21 cellular contexts compared by ENCODE assay signal in the genomic region with DNA sequence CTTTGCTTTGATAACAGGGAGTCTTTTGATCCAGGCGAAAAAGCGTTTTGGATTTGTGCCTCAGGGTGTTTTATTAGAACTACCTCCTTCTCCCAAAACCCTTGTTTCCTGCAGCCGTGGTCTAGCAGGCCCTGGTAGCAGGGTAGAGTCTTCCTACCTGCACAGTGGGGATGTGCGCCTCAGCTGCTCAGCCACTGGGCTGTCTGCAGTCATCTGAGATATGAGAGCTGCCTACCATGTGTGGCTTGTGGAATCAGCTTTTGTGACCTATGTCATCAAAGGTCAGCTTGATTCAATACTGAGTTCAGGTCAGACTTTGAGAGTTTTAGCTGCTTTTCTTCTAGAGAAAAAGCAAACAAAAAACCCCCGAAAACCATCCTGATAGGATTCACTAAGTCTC.
DNase-seq lines count a peak whose midpoint lies in the region; ATAC-seq and TF ChIP-seq lines count a peak whose summit lies in the region.
"Had no signal": no experiment of that assay in that cellular context is flagged by ENCODE, and none has a peak within 500 bp of the region (broad histone marks: within the 10 kb centered on the region; RNA-seq: fewer than 3 reads in every experiment).

No MANE protein-coding gene starts in this region.

- H3K27ac ChIP-seq in MM.1S (ENCODE audit: low read length), result no peak overlapping the region
- H3K27ac ChIP-seq: A549 had no signal

- intact Hi-C loops in activated CD8-positive, alpha-beta T cell treated with anti-CD3 and anti-CD28 coated beads for 36 hours (cut with micrococcal nuclease), result loop anchor here (5.0 kb wide), 2 partner anchors 86 to 186 kb away; no protein-coding TSS in a partner anchor
- intact Hi-C loops in activated T-helper 2 cell treated with anti-CD3 and anti-CD28 coated beads, Interferon-gamma antibody, Interleukin-2, Interleukin-4, amounts not matched to agents 10 μg/mL and 5 μg/mL and 100 μg/mL, durations not matched to agents 14 hours and 24 hours and 36 hours (cut with micrococcal nuclease), result loop anchor here (2.0 to 5.0 kb wide), 2 partner anchors 87 to 276 kb away; no protein-coding TSS in a partner anchor

- no peaks in the 10 kb centered on the region for H3K9me3 Mint-ChIP-seq in activated CD8-positive, alpha-beta T cell treated with anti-CD3 and anti-CD28 coated beads for 36 hours
- no peaks in the 10 kb centered on the region for H3K9me3 Mint-ChIP-seq in activated CD8-positive, alpha-beta T cell treated with anti-CD3 and anti-CD28 coated beads, Interleukin-2, amount 10 ng/mL, durations not matched to agents 7 days and 5 days (ENCODE audit: insufficient read depth)
- no peaks in the 10 kb centered on the region for H3K9me3 Mint-ChIP-seq in activated T-helper 2 cell treated with anti-CD3 and anti-CD28 coated beads, Interferon-gamma antibody, Interleukin-2, Interleukin-4, amounts not matched to agents 10 μg/mL and 5 μg/mL and 100 μg/mL, durations not matched to agents 14 hours and 24 hours and 36 hours
- no peaks in the 10 kb centered on the region for H3K9me3 Mint-ChIP-seq in stimulated activated naive B cell treated with anti-CD40 and anti-IgM and Interleukin-4, amounts not matched to agents 10 μg/mL and 1 μg/mL and 100 μg/mL, for 72 hours
- H3K9me3 Mint-ChIP-seq in immature natural killer cell, result no peaks in the 10 kb centered on the region
- H3K9me3 Mint-ChIP-seq: CD14-positive monocyte had no signal

- no peaks in the 10 kb centered on the region for H3K36me3 ChIP-seq in MM.1S (replicated peaks; ENCODE audit: insufficient read depth, low read length)

- H3K27ac Mint-ChIP-seq in activated CD8-positive, alpha-beta T cell treated with anti-CD3 and anti-CD28 coated beads for 36 hours, result no peak overlapping the region
- H3K27ac Mint-ChIP-seq in activated CD8-positive, alpha-beta T cell treated with anti-CD3 and anti-CD28 coated beads, Interleukin-2, amount 10 ng/mL, durations not matched to agents 7 days and 5 days, result no peak overlapping the region
- H3K27ac Mint-ChIP-seq in activated T-helper 2 cell treated with anti-CD3 and anti-CD28 coated beads, Interferon-gamma antibody, Interleukin-2, Interleukin-4, amounts not matched to agents 10 μg/mL and 5 μg/mL and 100 μg/mL, durations not matched to agents 14 hours and 24 hours and 36 hours, result peak overlapping the region; percentile 92
- H3K27ac Mint-ChIP-seq in stimulated activated naive B cell treated with anti-CD40 and anti-IgM and Interleukin-4, amounts not matched to agents 10 μg/mL and 1 μg/mL and 100 μg/mL, for 72 hours, result no peak overlapping the region
- H3K27ac Mint-ChIP-seq in immature natural killer cell, result no peak overlapping the region
- H3K27ac Mint-ChIP-seq: B cell, CD14-positive monocyte had no signal

- H3K4me1 Mint-ChIP-seq in activated CD8-positive, alpha-beta T cell treated with anti-CD3 and anti-CD28 coated beads for 36 hours (ENCODE audit: low read depth), result peaks cover 40% of the 10 kb centered on the region
- H3K4me1 Mint-ChIP-seq in activated CD8-positive, alpha-beta T cell treated with anti-CD3 and anti-CD28 coated beads, Interleukin-2, amount 10 ng/mL, durations not matched to agents 7 days and 5 days (ENCODE audit: low read depth), result peaks cover 35% of the 10 kb centered on the region
- H3K4me1 Mint-ChIP-seq in activated T-helper 2 cell treated with anti-CD3 and anti-CD28 coated beads, Interferon-gamma antibody, Interleukin-2, Interleukin-4, amounts not matched to agents 10 μg/mL and 5 μg/mL and 100 μg/mL, durations not matched to agents 14 hours and 24 hours and 36 hours (ENCODE audit: low read depth), result peaks cover 58% of the 10 kb centered on the region
- peaks cover 10 to 22% of the 10 kb centered on the region in 2 donors for H3K4me1 Mint-ChIP-seq in stimulated activated naive B cell treated with anti-CD40 and anti-IgM and Interleukin-4, amounts not matched to agents 10 μg/mL and 1 μg/mL and 100 μg/mL, for 72 hours
- H3K4me1 Mint-ChIP-seq in immature natural killer cell, result peaks cover 1 to 11% of the 10 kb centered on the region in 2 donors

- peaks cover 31% of the 10 kb centered on the region for H3K4me1 ChIP-seq in MM.1S (ENCODE audit: low read length)
- H3K4me1 ChIP-seq: A549 had no signal

- peak; percentile 35 for DNase-seq in activated CD8-positive, alpha-beta T cell treated with anti-CD3 and anti-CD28 coated beads for 36 hours
- no peak for DNase-seq in activated CD8-positive, alpha-beta T cell treated with anti-CD3 and anti-CD28 coated beads, Interleukin-2, amount 10 ng/mL, durations not matched to agents 7 days and 5 days
- DNase-seq in MM.1S (no peak), inferior parietal cortex (ENCODE audit: extremely low spot score) (no peak), immature natural killer cell (no peak)
- no peak for DNase-seq in activated T-helper 2 cell treated with anti-CD3 and anti-CD28 coated beads, Interferon-gamma antibody, Interleukin-2, Interleukin-4, amounts not matched to agents 10 μg/mL and 5 μg/mL and 100 μg/mL, durations not matched to agents 14 hours and 24 hours and 36 hours (ENCODE audit: low spot score)
- no peak for DNase-seq in stimulated activated naive B cell treated with anti-CD40 and anti-IgM and Interleukin-4, amounts not matched to agents 10 μg/mL and 1 μg/mL and 100 μg/mL, for 72 hours
- DNase-seq: GOT3, HCEC 1CT, KG1, NCI-H1105, NCI-H146, NCI-H2029 treated with DMSO at 0.1 percent for 48 hours, NCI-H2171, NCI-H345, NCI-H524, OCI-M1 had no signal

- no peaks in the 10 kb centered on the region for H3K9me2 ChIP-seq in MM.1S (replicated peaks; ENCODE audit: insufficient read depth, low read length)

- H3F3A ChIP-seq in MM.1S (ENCODE audit: insufficient read depth, low read length), result peaks cover 4% of the 10 kb centered on the region; the same call in 1 of the 2 replicates

- ATAC-seq in activated CD8-positive, alpha-beta T cell treated with anti-CD3 and anti-CD28 coated beads for 36 hours, result peak; percentile 78
- no peak for ATAC-seq in activated CD8-positive, alpha-beta T cell treated with anti-CD3 and anti-CD28 coated beads, Interleukin-2, amount 10 ng/mL, durations not matched to agents 7 days and 5 days
- ATAC-seq in stimulated activated naive B cell treated with anti-CD40 and anti-IgM and Interleukin-4, amounts not matched to agents 10 μg/mL and 1 μg/mL and 100 μg/mL, for 72 hours (replicated peaks), result peak; percentile 64 to 68
- ATAC-seq: A549, Right ventricle myocardium inferior had no signal

- H3K4me3 Mint-ChIP-seq in activated CD8-positive, alpha-beta T cell treated with anti-CD3 and anti-CD28 coated beads for 36 hours, result no peak overlapping the region
- H3K4me3 Mint-ChIP-seq in activated CD8-positive, alpha-beta T cell treated with anti-CD3 and anti-CD28 coated beads, Interleukin-2, amount 10 ng/mL, durations not matched to agents 7 days and 5 days, result no peak overlapping the region
- H3K4me3 Mint-ChIP-seq in activated T-helper 2 cell treated with anti-CD3 and anti-CD28 coated beads, Interferon-gamma antibody, Interleukin-2, Interleukin-4, amounts not matched to agents 10 μg/mL and 5 μg/mL and 100 μg/mL, durations not matched to agents 14 hours and 24 hours and 36 hours (ENCODE audit: low read depth), result no peak overlapping the region
- H3K4me3 Mint-ChIP-seq in stimulated activated naive B cell treated with anti-CD40 and anti-IgM and Interleukin-4, amounts not matched to agents 10 μg/mL and 1 μg/mL and 100 μg/mL, for 72 hours, result no peak overlapping the region
- H3K4me3 Mint-ChIP-seq in immature natural killer cell, result no peak overlapping the region
- H3K4me3 Mint-ChIP-seq: B cell, CD14-positive monocyte had no signal

- no peaks in the 10 kb centered on the region for H3K9me3 ChIP-seq in MM.1S (replicated peaks; ENCODE audit: insufficient read depth, low read length)
- H3K9me3 ChIP-seq: A549 had no signal

- H3K79me2 ChIP-seq in MM.1S (ENCODE audit: low read length), result no peaks in the 10 kb centered on the region

- H2AFZ ChIP-seq in MM.1S (ENCODE audit: low read length), result no peak overlapping the region

- no peak overlapping the region for H3K9ac ChIP-seq in MM.1S (ENCODE audit: low read length)

- H3K4me3 ChIP-seq in MM.1S (ENCODE audit: low read length), result no peak overlapping the region
- H3K4me3 ChIP-seq: A549 had no signal

- H3K36me3 Mint-ChIP-seq in activated CD8-positive, alpha-beta T cell treated with anti-CD3 and anti-CD28 coated beads for 36 hours (ENCODE audit: low read depth), result no peaks in the 10 kb centered on the region
- no peaks in the 10 kb centered on the region for H3K36me3 Mint-ChIP-seq in activated CD8-positive, alpha-beta T cell treated with anti-CD3 and anti-CD28 coated beads, Interleukin-2, amount 10 ng/mL, durations not matched to agents 7 days and 5 days (ENCODE audit: low read depth)
- H3K36me3 Mint-ChIP-seq in activated T-helper 2 cell treated with anti-CD3 and anti-CD28 coated beads, Interferon-gamma antibody, Interleukin-2, Interleukin-4, amounts not matched to agents 10 μg/mL and 5 μg/mL and 100 μg/mL, durations not matched to agents 14 hours and 24 hours and 36 hours (ENCODE audit: low read depth), result no peaks in the 10 kb centered on the region
- no peaks in the 10 kb centered on the region for H3K36me3 Mint-ChIP-seq in stimulated activated naive B cell treated with anti-CD40 and anti-IgM and Interleukin-4, amounts not matched to agents 10 μg/mL and 1 μg/mL and 100 μg/mL, for 72 hours
- H3K36me3 Mint-ChIP-seq in immature natural killer cell, result no peaks in the 10 kb centered on the region
- H3K36me3 Mint-ChIP-seq: CD14-positive monocyte had no signal

- no peaks in the 10 kb centered on the region for H4K20me1 ChIP-seq in MM.1S (ENCODE audit: insufficient read depth, low read length)

- H3K27me3 ChIP-seq in MM.1S (replicated peaks; ENCODE audit: insufficient read depth, low read length), result no peaks in the 10 kb centered on the region

- peaks cover 14% of the 10 kb centered on the region for H3K27me3 Mint-ChIP-seq in activated CD8-positive, alpha-beta T cell treated with anti-CD3 and anti-CD28 coated beads for 36 hours
- H3K27me3 Mint-ChIP-seq in activated CD8-positive, alpha-beta T cell treated with anti-CD3 and anti-CD28 coated beads, Interleukin-2, amount 10 ng/mL, durations not matched to agents 7 days and 5 days (ENCODE audit: low read depth), result peaks cover 3% of the 10 kb centered on the region
- H3K27me3 Mint-ChIP-seq in activated T-helper 2 cell treated with anti-CD3 and anti-CD28 coated beads, Interferon-gamma antibody, Interleukin-2, Interleukin-4, amounts not matched to agents 10 μg/mL and 5 μg/mL and 100 μg/mL, durations not matched to agents 14 hours and 24 hours and 36 hours (ENCODE audit: low read depth), result no peaks in the 10 kb centered on the region
- peaks cover 7 to 11% of the 10 kb centered on the region in 2 donors for H3K27me3 Mint-ChIP-seq in stimulated activated naive B cell treated with anti-CD40 and anti-IgM and Interleukin-4, amounts not matched to agents 10 μg/mL and 1 μg/mL and 100 μg/mL, for 72 hours
- H3K27me3 Mint-ChIP-seq in immature natural killer cell (ENCODE audit: low read depth in 3 of 3), result peaks cover 2 to 3% (median 3%) of the 10 kb centered on the region in 3 donors

- TF ChIP-seq CTCF in activated CD8-positive, alpha-beta T cell treated with anti-CD3 and anti-CD28 coated beads for 36 hours (IDR thresholded peaks at IDR 0.05), result no peak
- 0 out of 2 replicates have a peak, but pooled peaks have one; percentile 9 for TF ChIP-seq CTCF in MM.1S (IDR thresholded peaks at IDR 0.05; ENCODE audit: low read length)

- POLR2A ChIA-PET in activated CD8-positive, alpha-beta T cell treated with anti-CD3 and anti-CD28 coated beads for 36 hours (lab: Charles Lee), result no interaction called here
- POLR2A ChIA-PET in activated CD8-positive, alpha-beta T cell treated with anti-CD3 and anti-CD28 coated beads, Interleukin-2, amount 10 ng/mL, durations not matched to agents 7 days and 5 days (lab: Charles Lee), result no interaction called here

- CTCF ChIA-PET in activated CD8-positive, alpha-beta T cell treated with anti-CD3 and anti-CD28 coated beads for 36 hours (lab: Charles Lee), result interaction anchor here (3.2 kb wide), 1 partner anchor 187 kb away, joined by 17 read pairs; no protein-coding TSS in a partner anchor
- CTCF ChIA-PET in activated CD8-positive, alpha-beta T cell treated with anti-CD3 and anti-CD28 coated beads, Interleukin-2, amount 10 ng/mL, durations not matched to agents 7 days and 5 days (lab: Charles Lee), result interaction anchor here (2.1 kb wide), 1 partner anchor 22 kb away, joined by 7 read pairs; no protein-coding TSS in a partner anchor

- H3K4me2 ChIP-seq in MM.1S (ENCODE audit: low read depth, low read length), result no peak overlapping the region
- H3K4me2 ChIP-seq: A549 had no signal
